Comparison of ENCODE assay signal across 8 cellular contexts in genomic region chr6:146770965-146771735, GRCh38.
DNase-seq lines count a peak whose midpoint lies in the region; ATAC-seq and TF ChIP-seq lines count a peak whose summit lies in the region.

No MANE protein-coding gene starts in this region.

- TF ChIP-seq CTCF in glutamatergic neuron (IDR thresholded peaks at IDR 0.05; ENCODE audit: partially characterized antibody, unreplicated experiment), result no peak
- no peak for TF ChIP-seq CTCF in GM20000 (IDR thresholded peaks at IDR 0.05; ENCODE audit: extremely low read depth, missing control alignments)
- TF ChIP-seq CTCF in BE2C (IDR thresholded peaks at IDR 0.05; ENCODE audit: low read depth, low read length), result no peak

- H3K27ac Mint-ChIP-seq in activated CD4-positive, alpha-beta T cell treated with anti-CD3 and anti-CD28 coated beads, Interleukin-2, amount 10 ng/mL, durations not matched to agents 7 days and 5 days, result peak overlapping the region; percentile 48
- H3K27ac Mint-ChIP-seq in glutamatergic neuron (ENCODE audit: unreplicated experiment), result no peak overlapping the region

- H3K9me3 ChIP-seq in BE2C, result no peaks in the 10 kb centered on the region

- peaks cover 4% of the 10 kb centered on the region for H3K4me1 ChIP-seq in BE2C

- no peaks in the 10 kb centered on the region for H3K36me3 Mint-ChIP-seq in activated CD4-positive, alpha-beta T cell treated with anti-CD3 and anti-CD28 coated beads, Interleukin-2, amount 10 ng/mL, durations not matched to agents 7 days and 5 days (ENCODE audit: low read depth)
- H3K36me3 Mint-ChIP-seq in glutamatergic neuron (ENCODE audit: unreplicated experiment), result no peaks in the 10 kb centered on the region

- CTCF ChIA-PET in activated CD4-positive, alpha-beta T cell treated with anti-CD3 and anti-CD28 coated beads, Interleukin-2, amount 10 ng/mL, durations not matched to agents 7 days and 5 days (lab: Charles Lee), result no interaction called here

- H3K27me3 ChIP-seq in BE2C, result no peaks in the 10 kb centered on the region

- no peaks in the 10 kb centered on the region for H3K36me3 ChIP-seq in BE2C

- peaks cover 10% of the 10 kb centered on the region for H3K27me3 Mint-ChIP-seq in activated CD4-positive, alpha-beta T cell treated with anti-CD3 and anti-CD28 coated beads, Interleukin-2, amount 10 ng/mL, durations not matched to agents 7 days and 5 days
- no peaks in the 10 kb centered on the region for H3K27me3 Mint-ChIP-seq in glutamatergic neuron (ENCODE audit: unreplicated experiment)

- H3K9me3 Mint-ChIP-seq in activated CD4-positive, alpha-beta T cell treated with anti-CD3 and anti-CD28 coated beads, Interleukin-2, amount 10 ng/mL, durations not matched to agents 7 days and 5 days, result no peaks in the 10 kb centered on the region
- peaks cover 2% of the 10 kb centered on the region for H3K9me3 Mint-ChIP-seq in glutamatergic neuron (ENCODE audit: unreplicated experiment)

- no peak overlapping the region for H3K4me3 ChIP-seq in BE2C (ENCODE audit: low read depth, low read length)

- DNase-seq in activated CD4-positive, alpha-beta T cell treated with anti-CD3 and anti-CD28 coated beads, Interleukin-2, amount 10 ng/mL, durations not matched to agents 7 days and 5 days, result peak; percentile 75
- DNase-seq in Right ventricle myocardium inferior (ENCODE audit: missing footprints) (peak; percentile 84), glutamatergic neuron (no peak), GM20000 (ENCODE audit: low spot score) (no peak), BE2C (no peak), germinal center (ENCODE audit: low spot score) (no peak)
- peak; percentile 52 for DNase-seq in stimulated activated CD8-positive, alpha-beta memory T cell treated with anti-CD3 and anti-CD28 coated beads, Interleukin-4, amount 100 ng/mL, for 48 hours

- H3K4me3 Mint-ChIP-seq in activated CD4-positive, alpha-beta T cell treated with anti-CD3 and anti-CD28 coated beads, Interleukin-2, amount 10 ng/mL, durations not matched to agents 7 days and 5 days, result peak overlapping the region; percentile 35
- no peak overlapping the region for H3K4me3 Mint-ChIP-seq in glutamatergic neuron (ENCODE audit: unreplicated experiment)

- ATAC-seq in HG03139 (IDR thresholded peaks at IDR 0.05; ENCODE audit: unreplicated experiment), result peak; percentile 55
- ATAC-seq in Right ventricle myocardium inferior, result peak; percentile 79

- intact Hi-C loops in Right ventricle myocardium inferior (cut with DNase I), result loop anchor here (5.0 kb wide), 1 partner anchor 229 kb away; the partner anchor contains the start of gene RAB32

- POLR2A ChIA-PET in activated CD4-positive, alpha-beta T cell treated with anti-CD3 and anti-CD28 coated beads, Interleukin-2, amount 10 ng/mL, durations not matched to agents 7 days and 5 days (lab: Charles Lee), result no interaction called here

- H3K4me1 Mint-ChIP-seq in activated CD4-positive, alpha-beta T cell treated with anti-CD3 and anti-CD28 coated beads, Interleukin-2, amount 10 ng/mL, durations not matched to agents 7 days and 5 days, result peaks cover 19% of the 10 kb centered on the region
- no peaks in the 10 kb centered on the region for H3K4me1 Mint-ChIP-seq in glutamatergic neuron (ENCODE audit: low read depth, unreplicated experiment)

Comparison
In these comparisons a context has a peak if more than half of its experiments do, and no peak if none do; other contexts are left out.
1. DNase-seq: peak in activated CD4-positive, alpha-beta T cell treated with anti-CD3 and anti-CD28 coated beads, Interleukin-2, amount 10 ng/mL, durations not matched to agents 7 days and 5 days (single experiment), Right ventricle myocardium inferior (single experiment) and stimulated activated CD8-positive, alpha-beta memory T cell treated with anti-CD3 and anti-CD28 coated beads, Interleukin-4, amount 100 ng/mL, for 48 hours (single experiment); none in glutamatergic neuron (single experiment), GM20000 (single experiment), BE2C (single experiment) and germinal center (single experiment).